ENCODE assay signal across 8 cellular contexts in genomic region chr7:33128990-33129805, GRCh38. TPM values are rescaled to one million over a fixed set of nuclear protein-coding genes. Genes with fewer than 3 reads are reported as not detected.
DNase-seq lines count a peak whose midpoint lies in the region; ATAC-seq, FAIRE-seq and TF ChIP-seq lines count a peak whose summit lies in the region.

TSS of gene BBS9 (plus strand) at chr7:33129564. CDS start at chr7:33146253, 16,689 bp downstream.

- no peaks in the 10 kb centered on the region for H3F3A ChIP-seq in SU-DHL-6 (ENCODE audit: insufficient read depth)

- no peaks in the 10 kb centered on the region for H3K36me3 Mint-ChIP-seq in activated naive CD8-positive, alpha-beta T cell treated with anti-CD3 and anti-CD28 coated beads, Interleukin-2, amount 50 U/mL, for 24 hours (ENCODE audit: low read depth)

- peak; percentile 10; the same call in 1 of the 2 replicates for TF ChIP-seq CTCF in GM12875 (IDR thresholded peaks at IDR 0.05; ENCODE audit: borderline replicate concordance, insufficient read depth, low read depth, low read length)
- no peak for TF ChIP-seq CTCF in SU-DHL-6 (IDR thresholded peaks at IDR 0.05; ENCODE audit: insufficient read depth, low read length, poor library complexity, severe bottlenecking)
- TF ChIP-seq CTCF in cardiac muscle cell (IDR thresholded peaks at IDR 0.05; ENCODE audit: low read depth, low read length) = no peak
- no peak for TF ChIP-seq CTCF in pancreas (IDR thresholded peaks at IDR 0.05)
- TF ChIP-seq CTCF in thyroid gland (IDR thresholded peaks at IDR 0.05) = peak in 2 of 6 experiments; percentile 3 to 11

- no peaks in the 10 kb centered on the region for H3K9me3 ChIP-seq in SU-DHL-6 (ENCODE audit: insufficient read depth, low read length)
- no peaks in the 10 kb centered on the region for H3K9me3 ChIP-seq in cardiac muscle cell (ENCODE audit: low read depth)
- H3K9me3 ChIP-seq in pancreas = no peaks in the 10 kb centered on the region
- H3K9me3 ChIP-seq in thyroid gland = no peaks in the 10 kb centered on the region

- peak within 1 kb of the TSS; percentile 84 for H3K4me2 ChIP-seq in SU-DHL-6 (ENCODE audit: low read depth, low read length, poor library complexity, severe bottlenecking)

- no peaks in the 10 kb centered on the region for H3K79me2 ChIP-seq in SU-DHL-6 (ENCODE audit: insufficient read depth, low read length)

- H3K36me3 ChIP-seq in SU-DHL-6 (ENCODE audit: low read length) = no peaks in the 10 kb centered on the region; the same call in 1 of the 2 replicates
- H3K36me3 ChIP-seq in cardiac muscle cell = no peaks in the 10 kb centered on the region
- H3K36me3 ChIP-seq in pancreas = no peaks in the 10 kb centered on the region
- no peaks in the 10 kb centered on the region for H3K36me3 ChIP-seq in thyroid gland

- H3K4me3 ChIP-seq in GM12875 (ENCODE audit: low read depth, low read length) = peak within 1 kb of the TSS; percentile 68
- peak within 1 kb of the TSS; percentile 85 for H3K4me3 ChIP-seq in SU-DHL-6 (ENCODE audit: insufficient read depth, low read length, poor library complexity, severe bottlenecking)
- peak within 1 kb of the TSS; percentile 79 for H3K4me3 ChIP-seq in cardiac muscle cell
- H3K4me3 ChIP-seq in pancreas = peak within 1 kb of the TSS; percentile 53 to 63 (median 56)
- peak within 1 kb of the TSS; percentile 45 to 72 (median 50) for H3K4me3 ChIP-seq in thyroid gland (replicated peaks in 1 of 3)

- H3K9ac ChIP-seq in SU-DHL-6 (ENCODE audit: low read length) = peak within 1 kb of the TSS; percentile 66

- H2AFZ ChIP-seq in SU-DHL-6 (ENCODE audit: low read depth, low read length, severe bottlenecking) = peak within 1 kb of the TSS; percentile 98

- peak within 1 kb of the TSS; percentile 92 for H3K4me3 Mint-ChIP-seq in activated naive CD8-positive, alpha-beta T cell treated with anti-CD3 and anti-CD28 coated beads, Interleukin-2, amount 50 U/mL, for 24 hours

- peaks cover 19% of the 10 kb centered on the region for H3K4me1 Mint-ChIP-seq in activated naive CD8-positive, alpha-beta T cell treated with anti-CD3 and anti-CD28 coated beads, Interleukin-2, amount 50 U/mL, for 24 hours

- WGBS in pancreas, 2 donors = 0% methylated on average over 57 of the region's 57 CpGs
- WGBS in thyroid gland, 2 donors = 0% methylated on average over 24 to 38 of the region's 57 CpGs

- H3K27ac ChIP-seq in SU-DHL-6 (ENCODE audit: low read depth, low read length) (peak within 1 kb of the TSS; percentile 70), cardiac muscle cell (peak within 1 kb of the TSS; percentile 50), pancreas (peak within 1 kb of the TSS; percentile 39 to 89 (median 66)), thyroid gland (peak within 1 kb of the TSS; percentile 68 to 84 (median 82))

- H4K20me1 ChIP-seq in SU-DHL-6 (ENCODE audit: low read depth, low read length) = no peaks in the 10 kb centered on the region

- H3K27me3 Mint-ChIP-seq in activated naive CD8-positive, alpha-beta T cell treated with anti-CD3 and anti-CD28 coated beads, Interleukin-2, amount 50 U/mL, for 24 hours = no peaks in the 10 kb centered on the region

- H3K9me3 Mint-ChIP-seq in activated naive CD8-positive, alpha-beta T cell treated with anti-CD3 and anti-CD28 coated beads, Interleukin-2, amount 50 U/mL, for 24 hours = no peaks in the 10 kb centered on the region

- H3K9me2 ChIP-seq in SU-DHL-6 (replicated peaks; ENCODE audit: insufficient read depth, low read length) = no peaks in the 10 kb centered on the region

- peak; percentile 39 to 75 for TF ChIP-seq POLR2A in thyroid gland (IDR thresholded peaks at IDR 0.05)

- intact Hi-C loops in pancreas (cut with DNase I) = no loop called here
- intact Hi-C loops in thyroid gland (cut with DNase I) = loop anchor here (5.0 kb wide), 1 partner anchor 67 kb away; the partner anchor contains the start of gene NT5C3A

- H3K27ac Mint-ChIP-seq in activated naive CD8-positive, alpha-beta T cell treated with anti-CD3 and anti-CD28 coated beads, Interleukin-2, amount 50 U/mL, for 24 hours = peak within 1 kb of the TSS; percentile 73

- H3K4me1 ChIP-seq in cardiac muscle cell (ENCODE audit: low read depth) (no peaks in the 10 kb centered on the region), pancreas (peaks cover 0 to 11% (median 10%) of the 10 kb centered on the region in 3 donors), thyroid gland (peaks cover 4% of the 10 kb centered on the region in 2 donors)

- no peak for FAIRE-seq in pancreas (lab: Jason Lieb, UNC)

- DNase-seq in NCI-H1417 (lab: John Stamatoyannopoulos, UW) (peak; percentile 95 to 100 (median 99)), cardiac muscle cell (ENCODE audit: low read depth in 1 of 2, low spot score in 1 of 2) (peak; percentile 96 to 98), pancreas (peak; percentile 89 to 97 (median 95)), thyroid gland (peak; percentile 93 to 94)
- peak; percentile 91 for DNase-seq in activated naive CD8-positive, alpha-beta T cell treated with anti-CD3 and anti-CD28 coated beads, Interleukin-2, amount 50 U/mL, for 24 hours

- H3K27me3 ChIP-seq in SU-DHL-6 (ENCODE audit: low read length) (no peaks in the 10 kb centered on the region), cardiac muscle cell (no peaks in the 10 kb centered on the region), pancreas (no peaks in the 10 kb centered on the region), thyroid gland (no peaks in the 10 kb centered on the region)

- ATAC-seq in HG02763 (IDR thresholded peaks at IDR 0.05; ENCODE audit: unreplicated experiment) (peak; percentile 100), pancreas (peak; percentile 98 to 100 (median 99))
- peak; percentile 99 for ATAC-seq in activated naive CD8-positive, alpha-beta T cell treated with anti-CD3 and anti-CD28 coated beads, Interleukin-2, amount 50 U/mL, for 24 hours

RNA-seq across cellular contexts. Expression of gene BBS9, which starts in this region (rescaled TPM):
- total RNA-seq in cardiac muscle cell (11.8 and 13.2 TPM in 2 replicates), pancreas (10 to 100 TPM in 1 of 6 donors, 1 to 10 TPM in 5; 4.4 to 10.8 (median 6.4) TPM), thyroid gland (10 to 100 TPM; 59.2 to 84.8 (median 73.1) TPM)
- polyA plus RNA-seq in cardiac muscle cell (9.8 and 16.0 TPM in 2 replicates), pancreas (1 to 10 TPM; 2.6 to 3.4 TPM)

Comparison
In these comparisons a context has a peak if more than half of its experiments do, and no peak if none do; other contexts are left out.
1. Peak in every context shown above with its lines: DNase-seq, ATAC-seq, H3K4me3 ChIP-seq and H3K27ac ChIP-seq.